2 cellular contexts compared by ENCODE assay signal in genomic region chr3:81643721-81644120, GRCh38.
TF ChIP-seq lines count a peak whose summit lies in the region.

No MANE protein-coding gene starts in this region.

TF ChIP-seq in HCT116, 20 proteins besides CTCF, POLR2A, EP300 and RAD21 (continued from another document):
- TF ChIP-seq ATF3 (IDR thresholded peaks at IDR 0.05) (no peak), TCF7L2 (IDR thresholded peaks at IDR 0.05; ENCODE audit: borderline replicate concordance, extremely low read depth, insufficient read depth, insufficient read length) (no peak), ELF1 (IDR thresholded peaks at IDR 0.05; ENCODE audit: borderline replicate concordance, low read depth) (no peak), REST (IDR thresholded peaks at IDR 0.05; ENCODE audit: low read depth) (no peak), CEBPB (IDR thresholded peaks at IDR 0.05; ENCODE audit: low read depth) (no peak), FOSL1 (IDR thresholded peaks at IDR 0.05; ENCODE audit: low read depth) (no peak), ZBTB33 (IDR thresholded peaks at IDR 0.05; ENCODE audit: extremely low read depth, insufficient replicate concordance, low read length) (no peak), JUND (IDR thresholded peaks at IDR 0.05) (no peak), SRF (IDR thresholded peaks at IDR 0.05; ENCODE audit: low read depth) (no peak), POLR2AphosphoS5 (IDR thresholded peaks at IDR 0.05; ENCODE audit: low read depth, low read length) (no peak)
TF ChIP-seq in HCT116: peak in this region for 0.

TF ChIP-seq in SK-N-SH, 30 proteins besides CTCF, POLR2A, EP300 and RAD21 (continued from another document):
- no peak for TF ChIP-seq REST (IDR thresholded peaks at IDR 0.05; ENCODE audit: low read depth, low read length)
- TF ChIP-seq SMC3 (IDR thresholded peaks at IDR 0.05; ENCODE audit: low read depth, low read length): peak; percentile 65
- no peak for TF ChIP-seq MEF2A (IDR thresholded peaks at IDR 0.05; ENCODE audit: borderline replicate concordance, low read depth)
- TF ChIP-seq GABPA (IDR thresholded peaks at IDR 0.05; ENCODE audit: low read depth): no peak
- no peak for TF ChIP-seq FOSL2 (IDR thresholded peaks at IDR 0.05; ENCODE audit: borderline replicate concordance, low read depth)
- TF ChIP-seq USF2 (IDR thresholded peaks at IDR 0.05; ENCODE audit: borderline replicate concordance, low read depth, low read length): no peak
